Comparison of ENCODE assay signal across 30 cellular contexts in the genomic region with DNA sequence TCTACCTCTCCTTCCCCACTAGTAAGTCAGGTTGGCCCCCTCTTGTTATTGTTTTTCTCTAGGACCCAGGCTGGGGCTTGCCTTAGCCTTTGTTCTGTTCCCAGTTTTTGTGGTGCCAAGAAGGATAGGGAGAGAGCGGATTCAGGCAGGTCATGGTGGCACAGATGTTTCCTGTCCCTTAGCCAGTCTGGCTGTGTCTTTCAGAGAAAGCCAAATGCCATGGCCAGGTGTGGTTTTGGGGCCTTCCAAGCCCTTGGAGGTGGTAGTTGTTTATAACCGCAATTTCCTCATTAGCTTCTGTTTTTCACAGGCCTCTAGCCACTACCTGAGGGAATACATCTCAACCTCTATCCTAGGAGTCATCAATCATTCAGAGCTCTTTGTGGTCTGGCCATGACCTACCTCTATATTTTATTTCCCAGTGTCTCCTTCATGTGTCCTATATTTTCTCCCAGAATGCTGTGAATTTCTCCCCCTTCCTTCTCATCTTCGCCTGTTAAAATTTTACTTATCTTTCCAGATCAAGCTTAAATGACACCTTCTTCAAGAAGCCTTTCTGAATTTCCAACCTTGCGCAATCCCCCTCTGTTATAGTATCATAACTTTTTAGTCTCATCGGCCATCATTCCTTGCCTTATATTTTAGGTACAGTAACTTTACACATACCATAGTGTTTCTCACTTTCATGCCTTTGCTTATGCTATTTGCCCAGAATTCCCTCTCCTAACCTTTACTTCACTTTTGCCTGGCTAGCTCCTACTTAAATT. TPM values are rescaled to one million over a fixed set of nuclear protein-coding genes. Genes with fewer than 3 reads are reported as not detected.
DNase-seq lines count a peak whose midpoint lies in the region; ATAC-seq and TF ChIP-seq lines count a peak whose summit lies in the region.
"Had no signal": no experiment of that assay in that cellular context is flagged by ENCODE, and none has a peak within 500 bp of the region (broad histone marks: within the 10 kb centered on the region; RNA-seq: fewer than 3 reads in every experiment).

No MANE protein-coding gene starts in this region.

- ATAC-seq in DND-41 (ENCODE audit: insufficient read depth, low read depth) (peak; percentile 92), HG03108 (IDR thresholded peaks at IDR 0.05; ENCODE audit: unreplicated experiment) (no peak), GM18873 (IDR thresholded peaks at IDR 0.05; ENCODE audit: low FRiP score, unreplicated experiment) (no peak), GM21526 (IDR thresholded peaks at IDR 0.05; ENCODE audit: low FRiP score, unreplicated experiment) (no peak)
- ATAC-seq: activated CD8-positive, alpha-beta memory T cell treated with anti-CD3 and anti-CD28 coated beads, Interleukin-2, amount 10 ng/mL, durations not matched to agents 7 days and 5 days; activated T-cell treated with anti-CD3 and anti-CD28 coated beads, Interleukin-2, amount 50 U/mL, for 72 hours; GM23338; right cardiac atrium; upper lobe of right lung had no signal

- H3K27me3 ChIP-seq in DND-41 (ENCODE audit: insufficient read depth, low read length, poor library complexity) = no peaks in the 10 kb centered on the region
- H3K27me3 ChIP-seq in Loucy (ENCODE audit: insufficient read depth, low read length, poor library complexity, severe bottlenecking) = no peaks in the 10 kb centered on the region
- H3K27me3 ChIP-seq: suprapubic skin, upper lobe of right lung had no signal

- H3F3A ChIP-seq in Loucy (ENCODE audit: low read depth) = no peaks in the 10 kb centered on the region

- H3K36me3 ChIP-seq in DND-41 (ENCODE audit: insufficient read depth, low read length) = no peaks in the 10 kb centered on the region
- H3K36me3 ChIP-seq in Loucy (ENCODE audit: insufficient read depth, low read length) = no peaks in the 10 kb centered on the region
- H3K36me3 ChIP-seq: suprapubic skin, upper lobe of right lung had no signal

- H3K4me2 ChIP-seq in DND-41 (ENCODE audit: insufficient read depth, low read length) (peak overlapping the region; percentile 37), Loucy (ENCODE audit: low read depth, low read length, poor library complexity, severe bottlenecking) (peak overlapping the region; percentile 69)
- H3K4me2 ChIP-seq: GM23338, KMS-11, PC-9 had no signal

- no peak overlapping the region for H2AFZ ChIP-seq in DND-41 (ENCODE audit: low read depth, low read length)
- no peak overlapping the region for H2AFZ ChIP-seq in Loucy (ENCODE audit: low read length)
- H2AFZ ChIP-seq: GM23338, PC-9 had no signal

- H3K9me2 ChIP-seq in Loucy (replicated peaks; ENCODE audit: low read depth, low read length) = no peaks in the 10 kb centered on the region

- H3K9ac ChIP-seq in DND-41 (ENCODE audit: low read depth, low read length) (no peak overlapping the region; the same call in 1 of the 2 replicates), Loucy (ENCODE audit: low read depth, low read length, poor library complexity, severe bottlenecking) (no peak overlapping the region)
- H3K9ac ChIP-seq: KMS-11 had no signal

- no peaks in the 10 kb centered on the region for H3K79me2 ChIP-seq in DND-41 (ENCODE audit: insufficient read depth, low read length)
- H3K79me2 ChIP-seq in Loucy (ENCODE audit: insufficient read depth, low read length) = no peaks in the 10 kb centered on the region

- H3K4me1 ChIP-seq in DND-41 (ENCODE audit: insufficient read depth, low read length) = peaks cover 36% of the 10 kb centered on the region
- peaks cover 28% of the 10 kb centered on the region for H3K4me1 ChIP-seq in Loucy (ENCODE audit: insufficient read depth, low read length, poor library complexity, severe bottlenecking)
- H3K4me1 ChIP-seq: suprapubic skin, upper lobe of right lung had no signal

- H3K27ac ChIP-seq in DND-41 (ENCODE audit: low read length) = peak overlapping the region; percentile 65
- H3K27ac ChIP-seq: KMS-11, PC-9, suprapubic skin, upper lobe of right lung had no signal

- DNase-seq in DND-41 (peak; percentile 80), dermis blood vessel endothelial cell (peak; percentile 74), lung microvascular endothelial cell (ENCODE audit: low read depth in 2 of 2) (peak; percentile 52 to 81), SHP77 (lab: John Stamatoyannopoulos, UW) (no peak)
- DNase-seq: activated CD4-positive, alpha-beta T cell treated with anti-CD3 and anti-CD28 coated beads, Interleukin-2, amount 50 U/mL, for 1 hour; activated CD8-positive, alpha-beta memory T cell treated with anti-CD3 and anti-CD28 coated beads, Interleukin-2, amount 10 ng/mL, durations not matched to agents 7 days and 5 days; activated naive CD4-positive, alpha-beta T cell treated with Interleukin-2 at 50 U/mL for 16 hours; activated T-cell treated with anti-CD3 and anti-CD28 coated beads, Interleukin-2, amount 50 U/mL, for 72 hours; DMS79 treated with DMSO at 0.1 percent for 48 hours; MV-4-11; NCI-H1694; NCI-H2171 treated with DMSO at 0.1 percent for 48 hours; NCI-H524; NK-92 treated with Interleukin-12 subunit alpha and Interleukin-12 subunit beta, amount 100 ng/mL, for 24 hours; PC-9; posterior cingulate gyrus; right cardiac atrium; SHP77 treated with DMSO at 0.1 percent for 48 hours; stimulated activated CD4-positive, alpha-beta T cell treated with anti-CD3 and anti-CD28 coated beads, Interleukin-12 subunit alpha, Interleukin-12 subunit beta, amount 100 ng/mL, for 4 hours; stimulated activated CD4-positive, alpha-beta T cell treated with anti-CD3 and anti-CD28 coated beads, Interleukin-4, amount 100 ng/mL, for 1 hour; T-helper 9 cell; upper lobe of right lung had no signal

- no peak overlapping the region for H3K4me3 ChIP-seq in DND-41 (ENCODE audit: low read depth in 1 of 2, low read length in 2 of 2)
- peak overlapping the region; percentile 44 for H3K4me3 ChIP-seq in Loucy (ENCODE audit: low read length, poor library complexity, severe bottlenecking)
- H3K4me3 ChIP-seq: GM23338, lung, PC-9, suprapubic skin, upper lobe of right lung had no signal

- H4K20me1 ChIP-seq in DND-41 (ENCODE audit: insufficient read depth, low read length) (no peaks in the 10 kb centered on the region), Loucy (ENCODE audit: insufficient read depth, low read length, poor library complexity, severe bottlenecking) (no peaks in the 10 kb centered on the region)

- H3K9me3 ChIP-seq in DND-41 (ENCODE audit: insufficient read depth, low read length, severe bottlenecking) (no peaks in the 10 kb centered on the region), Loucy (ENCODE audit: insufficient read depth, low read depth, low read length) (no peaks in the 10 kb centered on the region)
- H3K9me3 ChIP-seq: suprapubic skin, upper lobe of right lung had no signal

- TF ChIP-seq CTCF in DND-41 (IDR thresholded peaks at IDR 0.05; ENCODE audit: borderline replicate concordance, extremely low read depth, low read length, poor library complexity, severe bottlenecking) (no peak), Loucy (conservative IDR thresholded peaks at IDR 0.05; ENCODE audit: low read length) (no peak)

RNA-seq across cellular contexts. Expression of a gene that starts 38.2 kb away (rescaled TPM):
- total RNA-seq in dermis blood vessel endothelial cell (0.34 and 0.51 TPM in 2 replicates), lung microvascular endothelial cell (0.40 and 0.65 TPM in 2 replicates)
- total RNA-seq: activated CD8-positive, alpha-beta memory T cell treated with anti-CD3 and anti-CD28 coated beads, Interleukin-2, amount 10 ng/mL, durations not matched to agents 7 days and 5 days had no signal

Comparison
In these comparisons a context has a peak if more than half of its experiments do, and no peak if none do; other contexts are left out.
1. DNase-seq: peak in DND-41 (single experiment), dermis blood vessel endothelial cell (single experiment) and lung microvascular endothelial cell (2 of 2); none in SHP77 (0 of 2).